Comparison of ENCODE assay signal across 8 cellular contexts in genomic region chr5:168747987-168748777, GRCh38.
DNase-seq lines count a peak whose midpoint lies in the region; ATAC-seq and TF ChIP-seq lines count a peak whose summit lies in the region.

No MANE protein-coding gene starts in this region.

- peaks cover 4% of the 10 kb centered on the region for H3K4me1 Mint-ChIP-seq in activated T-helper 17 cell treated with anti-CD3 and anti-CD28 coated beads, Interleukin-2, amount 50 U/mL, for 72 hours
- H3K4me1 Mint-ChIP-seq in effector memory CD8-positive, alpha-beta T cell (ENCODE audit: low read depth in 2 of 2): peaks cover 4 to 5% of the 10 kb centered on the region in 2 donors

- no peaks in the 10 kb centered on the region for H3K9me3 ChIP-seq in hepatocyte (ENCODE audit: low read depth)

- H3K9me2 ChIP-seq in hepatocyte (replicated peaks; ENCODE audit: insufficient read depth): no peaks in the 10 kb centered on the region

- H2AFZ ChIP-seq in hepatocyte: no peak overlapping the region

- no peaks in the 10 kb centered on the region for H3K79me2 ChIP-seq in hepatocyte

- ATAC-seq in HG02588 (IDR thresholded peaks at IDR 0.05; ENCODE audit: unreplicated experiment): peak; percentile 62
- peak; percentile 59 for ATAC-seq in activated T-helper 17 cell treated with anti-CD3 and anti-CD28 coated beads, Interleukin-2, amount 50 U/mL, for 72 hours (replicated peaks)
- ATAC-seq in effector memory CD8-positive, alpha-beta T cell (replicated peaks): no peak

- 61% methylated on average over 19 of the region's 19 CpGs for WGBS in hepatocyte (ENCODE audit: low lambda C conversion rate, missing lambda C conversion rate)

- no peaks in the 10 kb centered on the region for H3K36me3 Mint-ChIP-seq in activated T-helper 17 cell treated with anti-CD3 and anti-CD28 coated beads, Interleukin-2, amount 50 U/mL, for 72 hours (ENCODE audit: low read depth)
- H3K36me3 Mint-ChIP-seq in effector memory CD8-positive, alpha-beta T cell (ENCODE audit: insufficient read depth): peaks cover 8% of the 10 kb centered on the region

- no peaks in the 10 kb centered on the region for H4K20me1 ChIP-seq in hepatocyte (ENCODE audit: insufficient read depth, poor library complexity, severe bottlenecking)

- DNase-seq in GM12865 (ENCODE audit: low read depth) (peak; percentile 68), NCI-H460 (ENCODE audit: extremely low read depth, low read depth) (peak; percentile 52), hepatocyte (ENCODE audit: low spot score) (peak; percentile 65), AG08396 (ENCODE audit: low spot score) (no peak)
- DNase-seq in stimulated activated CD4-positive, alpha-beta T cell treated with anti-CD3 and anti-CD28 coated beads, Interleukin-4, amount 100 ng/mL, for 1 hour: peak; percentile 7
- DNase-seq in effector memory CD8-positive, alpha-beta T cell: no peak

- no peak overlapping the region for H3K4me2 ChIP-seq in hepatocyte

- peak; percentile 85 for TF ChIP-seq CTCF in GM12865 (IDR thresholded peaks at IDR 0.05; ENCODE audit: insufficient read depth, low read depth, low read length, missing control alignments)
- peak; percentile 48 for TF ChIP-seq CTCF in hepatocyte (IDR thresholded peaks at IDR 0.05; ENCODE audit: poor library complexity)

- H3K27ac Mint-ChIP-seq in activated T-helper 17 cell treated with anti-CD3 and anti-CD28 coated beads, Interleukin-2, amount 50 U/mL, for 72 hours: no peak overlapping the region
- H3K27ac Mint-ChIP-seq in effector memory CD8-positive, alpha-beta T cell: no peak overlapping the region

- H3K27ac ChIP-seq in hepatocyte: no peak overlapping the region

- no peaks in the 10 kb centered on the region for H3K4me1 ChIP-seq in hepatocyte (ENCODE audit: insufficient read depth)

- H3K4me3 Mint-ChIP-seq in activated T-helper 17 cell treated with anti-CD3 and anti-CD28 coated beads, Interleukin-2, amount 50 U/mL, for 72 hours: no peak overlapping the region
- no peak overlapping the region for H3K4me3 Mint-ChIP-seq in effector memory CD8-positive, alpha-beta T cell

- peaks cover 5% of the 10 kb centered on the region for H3K9me3 Mint-ChIP-seq in activated T-helper 17 cell treated with anti-CD3 and anti-CD28 coated beads, Interleukin-2, amount 50 U/mL, for 72 hours
- peaks cover 6 to 8% of the 10 kb centered on the region in 2 donors for H3K9me3 Mint-ChIP-seq in effector memory CD8-positive, alpha-beta T cell

- peaks cover 4% of the 10 kb centered on the region for H3K27me3 Mint-ChIP-seq in activated T-helper 17 cell treated with anti-CD3 and anti-CD28 coated beads, Interleukin-2, amount 50 U/mL, for 72 hours
- peaks cover 15 to 25% of the 10 kb centered on the region in 2 donors for H3K27me3 Mint-ChIP-seq in effector memory CD8-positive, alpha-beta T cell

- H3K27me3 ChIP-seq in hepatocyte: no peaks in the 10 kb centered on the region

- H3K4me3 ChIP-seq in GM12865 (ENCODE audit: low read depth, low read length) (no peak overlapping the region), hepatocyte (no peak overlapping the region)

- H3K36me3 ChIP-seq in hepatocyte (replicated peaks; ENCODE audit: insufficient read depth, low read depth): no peaks in the 10 kb centered on the region

Comparison
In these comparisons a context has a peak if more than half of its experiments do, and no peak if none do; other contexts are left out.
1. DNase-seq: peak in GM12865 (single experiment), NCI-H460 (single experiment), hepatocyte (single experiment) and stimulated activated CD4-positive, alpha-beta T cell treated with anti-CD3 and anti-CD28 coated beads, Interleukin-4, amount 100 ng/mL, for 1 hour (single experiment); none in effector memory CD8-positive, alpha-beta T cell (0 of 3) and AG08396 (single experiment).